ENCODE assay signal across 17 cellular contexts in genomic region chr19:33275559-33275932, GRCh38. TPM values are rescaled to one million over a fixed set of nuclear protein-coding genes. Genes with fewer than 3 reads are reported as not detected.
DNase-seq lines count a peak whose midpoint lies in the region; ATAC-seq and TF ChIP-seq lines count a peak whose summit lies in the region.
"Had no signal": no experiment of that assay in that cellular context is flagged by ENCODE, and none has a peak within 500 bp of the region (broad histone marks: within the 10 kb centered on the region; RNA-seq: fewer than 3 reads in every experiment).

No MANE protein-coding gene starts in this region.

- H3K4me1 Mint-ChIP-seq in dendritic cell treated with granulocyte-macrophage colony-stimulating factor and Interleukin-4, amounts not matched to agents 40 ng/mL and 50 ng/mL, for 4 days (ENCODE audit: low read depth) = peaks cover 95% of the 10 kb centered on the region

- peaks cover 76 to 100% (median 89%) of the 10 kb centered on the region in 10 experiments for H3K4me1 ChIP-seq in BLaER1 treated with 17β-estradiol and CSF1 and Interleukin-3, amounts not matched to agents 10 nM and 100 nM
- H3K4me1 ChIP-seq in liver (ENCODE audit: control insufficient read depth in 4 of 4, insufficient read depth in 4 of 4, low read length in 3 of 4) (peaks cover 41 to 76% (median 63%) of the 10 kb centered on the region in 4 donors), neutrophil (ENCODE audit: control insufficient read depth in 1 of 2, insufficient read depth in 1 of 2, low read depth in 1 of 2, low read length in 1 of 2) (peaks cover 54 to 55% of the 10 kb centered on the region in 2 experiments)

- H3K27me3 ChIP-seq in BLaER1 treated with 17β-estradiol and CSF1 and Interleukin-3, amounts not matched to agents 10 nM and 100 nM = no peaks in the 10 kb centered on the region
- H3K27me3 ChIP-seq in liver (ENCODE audit: control insufficient read depth in 4 of 4, insufficient read depth in 4 of 4, low read length in 3 of 4) (no peaks in the 10 kb centered on the region), neutrophil (no peaks in the 10 kb centered on the region), brain microvascular endothelial cell (replicated peaks) (no peaks in the 10 kb centered on the region)

- no peak for TF ChIP-seq RAD21 in liver (IDR thresholded peaks at IDR 0.05)

- DNase-seq in brain microvascular endothelial cell (no peak), NCI-H146 (lab: John Stamatoyannopoulos, UW) (no peak)
- DNase-seq in activated naive CD4-positive, alpha-beta T cell treated with Interleukin-2 at 50 U/mL for 16 hours = no peak
- DNase-seq: 8988T; AML-193; C1 segment of cervical spinal cord; CD4-positive, alpha-beta memory T cell; DMS153; DND-41; GDM1; GM23248; IMR-90 had no signal

- 74% methylated on average over 5 of the region's 5 CpGs for WGBS in liver

- H3K27ac Mint-ChIP-seq in dendritic cell treated with granulocyte-macrophage colony-stimulating factor and Interleukin-4, amounts not matched to agents 40 ng/mL and 50 ng/mL, for 4 days = peak overlapping the region; percentile 89
- H3K27ac Mint-ChIP-seq: CD4-positive, alpha-beta memory T cell had no signal

- intact Hi-C loops in dendritic cell treated with granulocyte-macrophage colony-stimulating factor and Interleukin-4, amounts not matched to agents 40 ng/mL and 50 ng/mL, for 4 days (cut with micrococcal nuclease) = no loop called here

- no peaks in the 10 kb centered on the region for H3K36me3 Mint-ChIP-seq in dendritic cell treated with granulocyte-macrophage colony-stimulating factor and Interleukin-4, amounts not matched to agents 40 ng/mL and 50 ng/mL, for 4 days (ENCODE audit: low read depth)
- H3K36me3 Mint-ChIP-seq: CD4-positive, alpha-beta memory T cell had no signal

- no peaks in the 10 kb centered on the region for H3K9me3 ChIP-seq in BLaER1 treated with 17β-estradiol and CSF1 and Interleukin-3, amounts not matched to agents 10 nM and 100 nM (replicated peaks in 1 of 11)
- H3K9me3 ChIP-seq in liver (ENCODE audit: control insufficient read depth in 4 of 4, low read length in 3 of 4) (no peaks in the 10 kb centered on the region), neutrophil (no peaks in the 10 kb centered on the region)

- no peak for ATAC-seq in GM18520 (IDR thresholded peaks at IDR 0.05; ENCODE audit: unreplicated experiment)

- H3K36me3 ChIP-seq in BLaER1 treated with 17β-estradiol and CSF1 and Interleukin-3, amounts not matched to agents 10 nM and 100 nM = no peaks in the 10 kb centered on the region
- H3K36me3 ChIP-seq in liver (ENCODE audit: control insufficient read depth in 4 of 4, insufficient read depth in 3 of 4, low read depth in 1 of 4, low read length in 3 of 4) = no peaks in the 10 kb centered on the region
- H3K36me3 ChIP-seq in neutrophil = no peaks in the 10 kb centered on the region
- no peaks in the 10 kb centered on the region for H3K36me3 ChIP-seq in brain microvascular endothelial cell (replicated peaks)

- TF ChIP-seq CTCF in liver (IDR thresholded peaks at IDR 0.05; ENCODE audit: low read depth, low read length, missing input control) (no peak), neutrophil (IDR thresholded peaks at IDR 0.05) (no peak), brain microvascular endothelial cell (IDR thresholded peaks at IDR 0.05; ENCODE audit: low read depth, low read length, missing control alignments) (no peak)

- H4K20me1 ChIP-seq in BLaER1 treated with 17β-estradiol and CSF1 and Interleukin-3, amounts not matched to agents 10 nM and 100 nM = no peaks in the 10 kb centered on the region

- H3K9ac ChIP-seq in BLaER1 treated with 17β-estradiol and CSF1 and Interleukin-3, amounts not matched to agents 10 nM and 100 nM = no peak overlapping the region
- peak overlapping the region in 1 of 2 donors; percentile 40 for H3K9ac ChIP-seq in liver (ENCODE audit: low read depth in 1 of 2, low read length in 2 of 2)
- H3K9ac ChIP-seq: GM23248 had no signal

- in situ Hi-C loops in brain microvascular endothelial cell (cut with HindIII; ENCODE audit: low pct_ligation_motif_present, low sequenced_read_pairs) = no loop called here

- peak overlapping the region in 8 of 11 experiments; percentile 78 to 95 (median 90); a peak in 11 of 22 replicates for H3K4me2 ChIP-seq in BLaER1 treated with 17β-estradiol and CSF1 and Interleukin-3, amounts not matched to agents 10 nM and 100 nM

- H3K27me3 Mint-ChIP-seq in dendritic cell treated with granulocyte-macrophage colony-stimulating factor and Interleukin-4, amounts not matched to agents 40 ng/mL and 50 ng/mL, for 4 days = no peaks in the 10 kb centered on the region
- H3K27me3 Mint-ChIP-seq: CD4-positive, alpha-beta memory T cell had no signal

- no peaks in the 10 kb centered on the region for H3K9me3 Mint-ChIP-seq in dendritic cell treated with granulocyte-macrophage colony-stimulating factor and Interleukin-4, amounts not matched to agents 40 ng/mL and 50 ng/mL, for 4 days

- no peak overlapping the region for H3K4me3 ChIP-seq in BLaER1 treated with 17β-estradiol and CSF1 and Interleukin-3, amounts not matched to agents 10 nM and 100 nM
- no peak overlapping the region for H3K4me3 ChIP-seq in liver (ENCODE audit: low read depth in 1 of 3, low read length in 3 of 3)
- no peak overlapping the region for H3K4me3 ChIP-seq in neutrophil (ENCODE audit: low read depth in 1 of 2, low read length in 1 of 2)
- no peak overlapping the region for H3K4me3 ChIP-seq in brain microvascular endothelial cell (ENCODE audit: low read depth, low read length)
- H3K4me3 ChIP-seq: GM23248 had no signal

- no peak overlapping the region for H3K4me3 Mint-ChIP-seq in dendritic cell treated with granulocyte-macrophage colony-stimulating factor and Interleukin-4, amounts not matched to agents 40 ng/mL and 50 ng/mL, for 4 days
- H3K4me3 Mint-ChIP-seq: CD4-positive, alpha-beta memory T cell had no signal

- H3K27ac ChIP-seq in BLaER1 treated with 17β-estradiol and CSF1 and Interleukin-3, amounts not matched to agents 10 nM and 100 nM = peak overlapping the region in 7 of 11 experiments; percentile 18 to 77 (median 65); a peak in 8 of 22 replicates
- H3K27ac ChIP-seq in liver (ENCODE audit: low read depth in 1 of 2, low read length in 2 of 2) = peak overlapping the region; percentile 88 to 90
- H3K27ac ChIP-seq in neutrophil = peak overlapping the region; percentile 62
- H3K27ac ChIP-seq in brain microvascular endothelial cell = no peak overlapping the region
- H3K27ac ChIP-seq: GM23248 had no signal

TF ChIP-seq in liver, 16 proteins besides CTCF, POLR2A, EP300 and RAD21:
- TF ChIP-seq FOXA2 (IDR thresholded peaks at IDR 0.05) (no peak), NR2F2 (IDR thresholded peaks at IDR 0.05) (no peak), JUND (IDR thresholded peaks at IDR 0.05) (no peak), GABPA (IDR thresholded peaks at IDR 0.05 in 1 of 2, conservative IDR thresholded peaks at IDR 0.05 in 1 of 2) (no peak), HNF4A (conservative IDR thresholded peaks at IDR 0.05) (no peak), REST (IDR thresholded peaks at IDR 0.05) (no peak), RXRA (IDR thresholded peaks at IDR 0.05) (no peak), TAF1 (conservative IDR thresholded peaks at IDR 0.05) (no peak)
- TF ChIP-seq, protein P1, sequence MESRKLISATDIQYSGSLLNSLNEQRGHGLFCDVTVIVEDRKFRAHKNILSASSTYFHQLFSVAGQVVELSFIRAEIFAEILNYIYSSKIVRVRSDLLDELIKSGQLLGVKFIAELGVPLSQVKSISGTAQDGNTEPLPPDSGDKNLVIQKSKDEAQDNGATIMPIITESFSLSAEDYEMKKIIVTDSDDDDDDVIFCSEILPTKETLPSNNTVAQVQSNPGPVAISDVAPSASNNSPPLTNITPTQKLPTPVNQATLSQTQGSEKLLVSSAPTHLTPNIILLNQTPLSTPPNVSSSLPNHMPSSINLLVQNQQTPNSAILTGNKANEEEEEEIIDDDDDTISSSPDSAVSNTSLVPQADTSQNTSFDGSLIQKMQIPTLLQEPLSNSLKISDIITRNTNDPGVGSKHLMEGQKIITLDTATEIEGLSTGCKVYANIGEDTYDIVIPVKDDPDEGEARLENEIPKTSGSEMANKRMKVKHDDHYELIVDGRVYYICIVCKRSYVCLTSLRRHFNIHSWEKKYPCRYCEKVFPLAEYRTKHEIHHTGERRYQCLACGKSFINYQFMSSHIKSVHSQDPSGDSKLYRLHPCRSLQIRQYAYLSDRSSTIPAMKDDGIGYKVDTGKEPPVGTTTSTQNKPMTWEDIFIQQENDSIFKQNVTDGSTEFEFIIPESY (IDR thresholded peaks at IDR 0.05) = no peak

RNA-seq across cellular contexts. Expression of gene CEBPA, which starts 26.8 kb away (rescaled TPM):
- total RNA-seq in liver = 10 to 100 TPM; 70.0 to 95.5 TPM
- polyA plus RNA-seq in liver = 100 to 1,000 TPM in 1 of 2 donors, 10 to 100 TPM in 1; 32.9 to 112 TPM
- polyA plus RNA-seq: GM23248 had no signal

RNA-seq across cellular contexts. Expression of gene SLC7A10, which starts 49.9 kb away (rescaled TPM):
- not detected for total RNA-seq in liver
- polyA plus RNA-seq in liver = not detected
- total RNA-seq: CD4-positive, alpha-beta memory T cell; GM23248; IMR-90 had no signal
- polyA plus RNA-seq: CD4-positive, alpha-beta memory T cell; GM23248; IMR-90 had no signal
